In the genomic region with DNA sequence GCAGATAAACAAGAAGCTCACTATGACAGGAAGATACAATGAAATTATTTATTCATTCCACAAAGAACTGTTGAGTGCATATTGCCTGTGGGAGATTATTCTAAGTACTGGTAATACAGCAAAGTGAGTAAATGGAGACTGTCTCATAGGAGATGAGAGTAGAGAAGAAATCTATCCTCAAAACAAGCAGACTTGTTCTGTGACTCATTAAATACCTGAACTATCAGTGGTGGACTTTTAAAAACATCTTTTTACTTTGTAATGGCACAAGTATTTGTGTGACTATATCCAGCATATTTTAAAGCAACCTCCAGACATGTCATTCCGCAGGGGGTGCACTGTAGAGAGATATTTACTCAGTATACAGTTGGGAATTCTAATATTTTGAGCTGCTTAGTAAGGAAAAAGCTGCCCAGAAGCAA, we compare ENCODE assay signal across 20 cellular contexts.
DNase-seq lines count a peak whose midpoint lies in the region; ATAC-seq, FAIRE-seq and TF ChIP-seq lines count a peak whose summit lies in the region.
"Had no signal": no experiment of that assay in that cellular context is flagged by ENCODE, and none has a peak within 500 bp of the region (broad histone marks: within the 10 kb centered on the region; RNA-seq: fewer than 3 reads in every experiment).

No MANE protein-coding gene starts in this region.

- no peak for FAIRE-seq in A549 (lab: Jason Lieb, UNC)
- FAIRE-seq: endometrium had no signal

- DNase-seq in A549 (ENCODE audit: low read depth in 1 of 2, low spot score in 1 of 2) (peak in 1 of 2 experiments; percentile 14), HFFc6 (peak; percentile 94), astrocyte of the cerebellum (ENCODE audit: low read depth) (peak; percentile 42), glomerular visceral epithelial cell (ENCODE audit: extremely low spot score) (peak; percentile 39), OCI-M2 (lab: John Stamatoyannopoulos, UW; ENCODE audit: unreplicated experiment) (no peak), ecto neural progenitor cell (ENCODE audit: low spot score) (no peak), breast epithelium (ENCODE audit: low spot score in 2 of 2) (no peak)
- DNase-seq: 8988T; activated CD8-positive, alpha-beta T cell treated with anti-CD3 and anti-CD28 coated beads for 36 hours; activated effector memory CD4-positive, alpha-beta T cell treated with anti-CD3 and anti-CD28 coated beads, Interleukin-2, amount 50 U/mL, for 16 hours; Calu3; caudate nucleus; left colon; NCI-H146; NCI-H446 treated with DMSO at 0.1 percent for 48 hours had no signal

- H3K4me2 ChIP-seq in A549 = peak overlapping the region; percentile 40

- in situ Hi-C loops in astrocyte of the cerebellum (cut with HindIII; ENCODE audit: low sequenced_read_pairs) = no loop called here

- H3K4me3 Mint-ChIP-seq in HFFc6 = peak overlapping the region; percentile 82
- H3K4me3 Mint-ChIP-seq: activated CD8-positive, alpha-beta T cell treated with anti-CD3 and anti-CD28 coated beads for 36 hours had no signal

- H3K4me3 ChIP-seq in A549 (no peak overlapping the region), astrocyte of the cerebellum (ENCODE audit: low read depth, low read length) (no peak overlapping the region), breast epithelium (no peak overlapping the region)
- H3K4me3 ChIP-seq: HAP-1 had no signal

- no peaks in the 10 kb centered on the region for H3K36me3 ChIP-seq in breast epithelium
- H3K36me3 ChIP-seq: HAP-1 had no signal

- no peaks in the 10 kb centered on the region for H3K27me3 ChIP-seq in breast epithelium

- TF ChIP-seq POLR2A in A549 (IDR thresholded peaks at IDR 0.05; ENCODE audit: low read length) (no peak), breast epithelium (IDR thresholded peaks at IDR 0.05) (no peak)

- peaks cover 88% of the 10 kb centered on the region for H3K36me3 Mint-ChIP-seq in HFFc6 (ENCODE audit: low read depth)

- H3K27ac Mint-ChIP-seq in HFFc6 = peak overlapping the region; percentile 78
- H3K27ac Mint-ChIP-seq: activated CD8-positive, alpha-beta T cell treated with anti-CD3 and anti-CD28 coated beads for 36 hours; progenitor cell of endocrine pancreas had no signal

- TF ChIP-seq RAD21 in A549 (conservative IDR thresholded peaks at IDR 0.05 in 1 of 2, IDR thresholded peaks at IDR 0.05 in 1 of 2) = 0 out of 5 replicates have a peak, but pooled peaks of 1 of the 2 experiments have one; percentile 12

- peaks cover 22% of the 10 kb centered on the region for H3K27me3 Mint-ChIP-seq in HFFc6 (ENCODE audit: insufficient read depth)
- H3K27me3 Mint-ChIP-seq: activated CD8-positive, alpha-beta T cell treated with anti-CD3 and anti-CD28 coated beads for 36 hours; progenitor cell of endocrine pancreas had no signal

- TF ChIP-seq EP300 in A549 (IDR thresholded peaks at IDR 0.05) = no peak

- H3K27ac ChIP-seq in A549 (peak overlapping the region; percentile 13 to 60; a peak in 4 of 6 replicates), breast epithelium (no peak overlapping the region)
- H3K27ac ChIP-seq: HL-60 had no signal

- H3K4me1 ChIP-seq in A549 = peaks cover 36% of the 10 kb centered on the region
- H3K4me1 ChIP-seq in breast epithelium = no peaks in the 10 kb centered on the region
- H3K4me1 ChIP-seq: HAP-1 had no signal

- CTCF ChIA-PET in A549 (lab: Yijun Ruan, JAX) = interaction anchor here (0.5 kb wide), 1 partner anchor 383 kb away, joined by 3 read pairs; no protein-coding TSS in a partner anchor

- WGBS in A549 (ENCODE audit: missing lambda C conversion rate) = 4% methylated on average over 1 of the region's 1 CpG

- peaks cover 4% of the 10 kb centered on the region; the same call in 1 of the 2 replicates for H3K9me3 Mint-ChIP-seq in HFFc6

- TF ChIP-seq CTCF in A549 (IDR thresholded peaks at IDR 0.05) = no peak
- TF ChIP-seq CTCF in HFFc6 (IDR thresholded peaks at IDR 0.05) = no peak
- TF ChIP-seq CTCF in astrocyte of the cerebellum (IDR thresholded peaks at IDR 0.05; ENCODE audit: low read depth, low read length, missing control alignments) = no peak
- no peak for TF ChIP-seq CTCF in breast epithelium (IDR thresholded peaks at IDR 0.05)

- intact Hi-C loops in breast epithelium (cut with DNase I; ENCODE audit: low total_unique reads) = loop anchor here (1.0 kb wide), 1 partner anchor 11 kb away; no protein-coding TSS in a partner anchor

- H3K4me1 Mint-ChIP-seq in HFFc6 (ENCODE audit: low read depth) = peaks cover 84% of the 10 kb centered on the region

- H3K9me3 ChIP-seq in A549 (no peaks in the 10 kb centered on the region), breast epithelium (no peaks in the 10 kb centered on the region)
- H3K9me3 ChIP-seq: HAP-1 had no signal

- POLR2A ChIA-PET in A549 (lab: Yijun Ruan, JAX) = no interaction called here

- peak; percentile 37 to 81; a peak in 4 of 6 replicates for ATAC-seq in A549
- no peak for ATAC-seq in HG02763 (IDR thresholded peaks at IDR 0.05; ENCODE audit: unreplicated experiment)
- ATAC-seq: activated CD8-positive, alpha-beta T cell treated with anti-CD3 and anti-CD28 coated beads for 36 hours; left colon had no signal

TF ChIP-seq in A549, 52 proteins besides CTCF, POLR2A, EP300 and RAD21:
- TF ChIP-seq POLR2AphosphoS2 (conservative IDR thresholded peaks at IDR 0.05; ENCODE audit: low read length) = no peak
- TF ChIP-seq, protein P1, sequence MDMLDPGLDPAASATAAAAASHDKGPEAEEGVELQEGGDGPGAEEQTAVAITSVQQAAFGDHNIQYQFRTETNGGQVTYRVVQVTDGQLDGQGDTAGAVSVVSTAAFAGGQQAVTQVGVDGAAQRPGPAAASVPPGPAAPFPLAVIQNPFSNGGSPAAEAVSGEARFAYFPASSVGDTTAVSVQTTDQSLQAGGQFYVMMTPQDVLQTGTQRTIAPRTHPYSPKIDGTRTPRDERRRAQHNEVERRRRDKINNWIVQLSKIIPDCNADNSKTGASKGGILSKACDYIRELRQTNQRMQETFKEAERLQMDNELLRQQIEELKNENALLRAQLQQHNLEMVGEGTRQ (IDR thresholded peaks at IDR 0.05) = no peak
- peak; percentile 34; the same call in 1 of the 2 replicates for TF ChIP-seq FOSL2 (IDR thresholded peaks at IDR 0.05)
- peak; percentile 34 for TF ChIP-seq FOSL2 (CRISPR knock-in tag; IDR thresholded peaks at IDR 0.05)
- TF ChIP-seq, protein P2, sequence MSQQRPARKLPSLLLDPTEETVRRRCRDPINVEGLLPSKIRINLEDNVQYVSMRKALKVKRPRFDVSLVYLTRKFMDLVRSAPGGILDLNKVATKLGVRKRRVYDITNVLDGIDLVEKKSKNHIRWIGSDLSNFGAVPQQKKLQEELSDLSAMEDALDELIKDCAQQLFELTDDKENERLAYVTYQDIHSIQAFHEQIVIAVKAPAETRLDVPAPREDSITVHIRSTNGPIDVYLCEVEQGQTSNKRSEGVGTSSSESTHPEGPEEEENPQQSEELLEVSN (IDR thresholded peaks at IDR 0.05; ENCODE audit: borderline replicate concordance, low read depth) = no peak
- TF ChIP-seq, protein P3, sequence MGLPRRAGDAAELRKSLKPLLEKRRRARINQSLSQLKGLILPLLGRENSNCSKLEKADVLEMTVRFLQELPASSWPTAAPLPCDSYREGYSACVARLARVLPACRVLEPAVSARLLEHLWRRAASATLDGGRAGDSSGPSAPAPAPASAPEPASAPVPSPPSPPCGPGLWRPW (IDR thresholded peaks at IDR 0.05) = no peak
- no peak for TF ChIP-seq ZC3H11A (IDR thresholded peaks at IDR 0.05)
- no peak for TF ChIP-seq RFX5 (IDR thresholded peaks at IDR 0.05)
- TF ChIP-seq JUNB (IDR thresholded peaks at IDR 0.05) = peak; percentile 68
- TF ChIP-seq HOXB5 (CRISPR knock-in tag; IDR thresholded peaks at IDR 0.05) = no peak
- TF ChIP-seq, protein P4, sequence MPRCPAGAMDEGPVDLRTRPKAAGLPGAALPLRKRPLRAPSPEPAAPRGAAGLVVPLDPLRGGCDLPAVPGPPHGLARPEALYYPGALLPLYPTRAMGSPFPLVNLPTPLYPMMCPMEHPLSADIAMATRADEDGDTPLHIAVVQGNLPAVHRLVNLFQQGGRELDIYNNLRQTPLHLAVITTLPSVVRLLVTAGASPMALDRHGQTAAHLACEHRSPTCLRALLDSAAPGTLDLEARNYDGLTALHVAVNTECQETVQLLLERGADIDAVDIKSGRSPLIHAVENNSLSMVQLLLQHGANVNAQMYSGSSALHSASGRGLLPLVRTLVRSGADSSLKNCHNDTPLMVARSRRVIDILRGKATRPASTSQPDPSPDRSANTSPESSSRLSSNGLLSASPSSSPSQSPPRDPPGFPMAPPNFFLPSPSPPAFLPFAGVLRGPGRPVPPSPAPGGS (IDR thresholded peaks at IDR 0.05) = no peak
TF ChIP-seq in A549: peak in this region for 2.

Comparison
In these comparisons a context has a peak if more than half of its experiments do, and no peak if none do; other contexts are left out.
1. DNase-seq: peak in HFFc6 (single experiment), astrocyte of the cerebellum (single experiment) and glomerular visceral epithelial cell (single experiment); none in OCI-M2 (single experiment), ecto neural progenitor cell (single experiment) and breast epithelium (0 of 2).
2. H3K27ac ChIP-seq: peak in A549 (2 of 2); none in breast epithelium (0 of 2).